ENCODE assay signal across 14 cellular contexts in genomic region chr14:104749958-104750529, GRCh38. TPM values are rescaled to one million over a fixed set of nuclear protein-coding genes. Genes with fewer than 3 reads are reported as not detected.
DNase-seq lines count a peak whose midpoint lies in the region; ATAC-seq and TF ChIP-seq lines count a peak whose summit lies in the region.
"Had no signal": no experiment of that assay in that cellular context is flagged by ENCODE, and none has a peak within 500 bp of the region (broad histone marks: within the 10 kb centered on the region; RNA-seq: fewer than 3 reads in every experiment).

No MANE protein-coding gene starts in this region.

- ATAC-seq in stimulated activated naive CD8-positive, alpha-beta T cell treated with anti-CD3 and anti-CD28 coated beads, Interleukin-15, amount 100 ng/mL, for 72 hours = no peak
- no peak for ATAC-seq in natural killer cell
- ATAC-seq: stimulated activated memory B cell treated with anti-CD40 and anti-IgM and Interleukin-4, amounts not matched to agents 10 μg/mL and 1 μg/mL and 100 μg/mL, for 72 hours had no signal

- H3K36me3 Mint-ChIP-seq in stimulated activated naive CD8-positive, alpha-beta T cell treated with anti-CD3 and anti-CD28 coated beads, Interleukin-15, Interleukin-2, amounts not matched to agents 100 ng/mL and 50 ng/mL, for 24 hours (ENCODE audit: low read depth) = peaks cover 8% of the 10 kb centered on the region
- H3K36me3 Mint-ChIP-seq in type B pancreatic cell (peaks cover 5% of the 10 kb centered on the region), natural killer cell (no peaks in the 10 kb centered on the region)

- peaks cover 33% of the 10 kb centered on the region for H3K4me1 Mint-ChIP-seq in stimulated activated naive CD8-positive, alpha-beta T cell treated with anti-CD3 and anti-CD28 coated beads, Interleukin-15, Interleukin-2, amounts not matched to agents 100 ng/mL and 50 ng/mL, for 24 hours (ENCODE audit: low read depth)
- peaks cover 30% of the 10 kb centered on the region for H3K4me1 Mint-ChIP-seq in stimulated activated naive CD8-positive, alpha-beta T cell treated with anti-CD3 and anti-CD28 coated beads, Interleukin-15, amount 100 ng/mL, for 72 hours
- H3K4me1 Mint-ChIP-seq in type B pancreatic cell (ENCODE audit: unreplicated experiment) (peaks cover 37% of the 10 kb centered on the region), natural killer cell (peaks cover 21 to 25% of the 10 kb centered on the region in 2 donors)

- no peak overlapping the region for H2AFZ ChIP-seq in fibroblast of lung (ENCODE audit: low read length)

- TF ChIP-seq CTCF in fibroblast of lung (conservative IDR thresholded peaks at IDR 0.05 in 1 of 2, IDR thresholded peaks at IDR 0.05 in 1 of 2; ENCODE audit: low read depth in 1 of 2, low read length in 2 of 2) (no peak), type B pancreatic cell (conservative IDR thresholded peaks at IDR 0.05) (no peak), natural killer cell (IDR thresholded peaks at IDR 0.05) (no peak)

- H3K79me2 ChIP-seq in fibroblast of lung (ENCODE audit: control insufficient read depth, insufficient read depth, low read length) = peaks cover 21% of the 10 kb centered on the region

- peaks cover 31% of the 10 kb centered on the region for H3K4me1 ChIP-seq in fibroblast of lung (ENCODE audit: control insufficient read depth, extremely low read depth, insufficient read depth, low read length)

- intact Hi-C loops in natural killer cell (cut with micrococcal nuclease) = no loop called here

- no peak overlapping the region for H3K27ac ChIP-seq in fibroblast of lung (ENCODE audit: insufficient read depth, low read length)
- H3K27ac ChIP-seq: cardiac muscle cell, esophagus muscularis mucosa, HL-60 had no signal

- H3K4me3 ChIP-seq in fibroblast of lung (replicated peaks in 1 of 4; ENCODE audit: control extremely low read depth in 1 of 4, insufficient read depth in 1 of 4, low read depth in 3 of 4, low read length in 4 of 4) = peak overlapping the region in 1 of 4 experiments; percentile 7
- H3K4me3 ChIP-seq: cardiac muscle cell, esophagus muscularis mucosa had no signal

- H3K9me3 Mint-ChIP-seq in stimulated activated naive CD8-positive, alpha-beta T cell treated with anti-CD3 and anti-CD28 coated beads, Interleukin-15, Interleukin-2, amounts not matched to agents 100 ng/mL and 50 ng/mL, for 24 hours = no peaks in the 10 kb centered on the region
- no peaks in the 10 kb centered on the region for H3K9me3 Mint-ChIP-seq in stimulated activated naive CD8-positive, alpha-beta T cell treated with anti-CD3 and anti-CD28 coated beads, Interleukin-15, amount 100 ng/mL, for 72 hours
- no peaks in the 10 kb centered on the region for H3K9me3 Mint-ChIP-seq in type B pancreatic cell
- H3K9me3 Mint-ChIP-seq in natural killer cell = no peaks in the 10 kb centered on the region
- H3K9me3 Mint-ChIP-seq: activated T-helper 1 cell treated with anti-CD3 and anti-CD28 coated beads, Interleukin-12 subunit alpha, Interleukin-12 subunit beta, Interleukin-2, Interleukin-4 antibody, amounts not matched to agents 30 ng/mL and 10 ng/mL and 1 ng/mL, durations not matched to agents 14 hours and 24 hours and 36 hours; neural crest cell; stimulated activated memory B cell treated with anti-CD40 and anti-IgM and Interleukin-4, amounts not matched to agents 10 μg/mL and 1 μg/mL and 100 μg/mL, for 72 hours had no signal

- H3K9ac ChIP-seq in fibroblast of lung (ENCODE audit: insufficient read depth, low read length) = peak overlapping the region; percentile 10

- no peaks in the 10 kb centered on the region for H3K27me3 Mint-ChIP-seq in stimulated activated naive CD8-positive, alpha-beta T cell treated with anti-CD3 and anti-CD28 coated beads, Interleukin-15, Interleukin-2, amounts not matched to agents 100 ng/mL and 50 ng/mL, for 24 hours
- H3K27me3 Mint-ChIP-seq in stimulated activated naive CD8-positive, alpha-beta T cell treated with anti-CD3 and anti-CD28 coated beads, Interleukin-15, amount 100 ng/mL, for 72 hours = no peaks in the 10 kb centered on the region
- H3K27me3 Mint-ChIP-seq in type B pancreatic cell (no peaks in the 10 kb centered on the region), natural killer cell (ENCODE audit: low read depth in 2 of 2) (no peaks in the 10 kb centered on the region)
- H3K27me3 Mint-ChIP-seq: stimulated activated memory B cell treated with anti-CD40 and anti-IgM and Interleukin-4, amounts not matched to agents 10 μg/mL and 1 μg/mL and 100 μg/mL, for 72 hours had no signal

- H4K20me1 ChIP-seq in fibroblast of lung (ENCODE audit: control insufficient read depth, extremely low read depth, insufficient read depth, low read length) = no peaks in the 10 kb centered on the region

- H3K4me2 ChIP-seq in fibroblast of lung (ENCODE audit: extremely low read depth, insufficient read depth, low read length) = peak overlapping the region; percentile 32

- H3K27me3 ChIP-seq in fibroblast of lung (ENCODE audit: control insufficient read depth, insufficient read depth, low read length) = no peaks in the 10 kb centered on the region
- H3K27me3 ChIP-seq: cardiac muscle cell, esophagus muscularis mucosa had no signal

- H3K9me3 ChIP-seq in fibroblast of lung (ENCODE audit: control insufficient read depth, insufficient read depth, low read depth, low read length) = no peaks in the 10 kb centered on the region
- H3K9me3 ChIP-seq: esophagus muscularis mucosa had no signal

- H3K4me3 Mint-ChIP-seq in stimulated activated naive CD8-positive, alpha-beta T cell treated with anti-CD3 and anti-CD28 coated beads, Interleukin-15, Interleukin-2, amounts not matched to agents 100 ng/mL and 50 ng/mL, for 24 hours = no peak overlapping the region
- H3K4me3 Mint-ChIP-seq in stimulated activated naive CD8-positive, alpha-beta T cell treated with anti-CD3 and anti-CD28 coated beads, Interleukin-15, amount 100 ng/mL, for 72 hours = no peak overlapping the region
- H3K4me3 Mint-ChIP-seq in type B pancreatic cell (no peak overlapping the region), natural killer cell (no peak overlapping the region)
- H3K4me3 Mint-ChIP-seq: stimulated activated memory B cell treated with anti-CD40 and anti-IgM and Interleukin-4, amounts not matched to agents 10 μg/mL and 1 μg/mL and 100 μg/mL, for 72 hours had no signal

- DNase-seq in stimulated activated naive CD8-positive, alpha-beta T cell treated with anti-CD3 and anti-CD28 coated beads, Interleukin-15, amount 100 ng/mL, for 72 hours = no peak
- no peak for DNase-seq in fibroblast of lung (ENCODE audit: low read depth in 2 of 2)
- no peak for DNase-seq in type B pancreatic cell (ENCODE audit: extremely low spot score, unreplicated experiment)
- no peak for DNase-seq in T1000 (lab: John Stamatoyannopoulos, UW)
- DNase-seq in natural killer cell = no peak
- DNase-seq: NCI-H510A, SIG-M5 had no signal

- H3K27ac Mint-ChIP-seq in stimulated activated naive CD8-positive, alpha-beta T cell treated with anti-CD3 and anti-CD28 coated beads, Interleukin-15, Interleukin-2, amounts not matched to agents 100 ng/mL and 50 ng/mL, for 24 hours = peak overlapping the region; percentile 26
- H3K27ac Mint-ChIP-seq in stimulated activated naive CD8-positive, alpha-beta T cell treated with anti-CD3 and anti-CD28 coated beads, Interleukin-15, amount 100 ng/mL, for 72 hours = no peak overlapping the region
- H3K27ac Mint-ChIP-seq in type B pancreatic cell (peak overlapping the region; percentile 46), natural killer cell (no peak overlapping the region)
- H3K27ac Mint-ChIP-seq: activated T-helper 1 cell treated with anti-CD3 and anti-CD28 coated beads, Interleukin-12 subunit alpha, Interleukin-12 subunit beta, Interleukin-2, Interleukin-4 antibody, amounts not matched to agents 30 ng/mL and 10 ng/mL and 1 ng/mL, durations not matched to agents 14 hours and 24 hours and 36 hours had no signal

- no peaks in the 10 kb centered on the region for H3K36me3 ChIP-seq in fibroblast of lung (ENCODE audit: control insufficient read depth, insufficient read depth, low read length)
- H3K36me3 ChIP-seq: cardiac muscle cell had no signal

RNA-seq across cellular contexts. Expression of gene SIVA1, which starts 2.9 kb away (rescaled TPM):
- total RNA-seq in fibroblast of lung (60.6 and 65.1 TPM in 2 replicates), type B pancreatic cell (ENCODE audit: low replicate concordance) (65.7 and 90.1 TPM in 2 replicates), natural killer cell (10 to 100 TPM; 59.7 to 74.8 (median 59.8) TPM)
- 26.1 and 37.4 TPM in 2 replicates for polyA plus RNA-seq in fibroblast of lung
- polyA plus RNA-seq in fibroblast of lung (2012) = 56.6 and 101 TPM in 2 replicates
- 10.0 and 10.9 TPM in 2 replicates for polyA minus RNA-seq in fibroblast of lung (ENCODE audit: low replicate concordance)

RNA-seq across cellular contexts. Expression of gene ADSS1, which starts 26.0 kb away (rescaled TPM):
- total RNA-seq in fibroblast of lung = 2.3 and 3.5 TPM in 2 replicates
- 1.3 and 2.2 TPM in 2 replicates for polyA plus RNA-seq in fibroblast of lung
- polyA plus RNA-seq in fibroblast of lung (2012) = 2.3 and 2.7 TPM in 2 replicates
- 0.15 TPM in 1 of 2 replicates, not detected in the other for polyA minus RNA-seq in fibroblast of lung (ENCODE audit: low replicate concordance)
- 3.2 and 6.9 TPM in 2 replicates for total RNA-seq in type B pancreatic cell (ENCODE audit: low replicate concordance)
- 1 to 10 TPM; 2.1 to 2.7 (median 2.5) TPM for total RNA-seq in natural killer cell

RNA-seq across cellular contexts. Expression of gene AKT1, which starts 45.5 kb away (rescaled TPM):
- total RNA-seq in fibroblast of lung (127 and 131 TPM in 2 replicates), type B pancreatic cell (ENCODE audit: low replicate concordance) (102 and 123 TPM in 2 replicates), natural killer cell (100 to 1,000 TPM; 152 to 163 (median 153) TPM)
- 83.2 and 109 TPM in 2 replicates for polyA plus RNA-seq in fibroblast of lung
- 98.5 and 138 TPM in 2 replicates for polyA plus RNA-seq in fibroblast of lung (2012)
- polyA minus RNA-seq in fibroblast of lung (ENCODE audit: low replicate concordance) = 376 and 400 TPM in 2 replicates

RNA-seq across cellular contexts. Expression of gene ZBTB42, which starts 50.9 kb away (rescaled TPM):
- total RNA-seq in fibroblast of lung = 2.3 and 2.8 TPM in 2 replicates
- polyA plus RNA-seq in fibroblast of lung = 0.99 and 1.1 TPM in 2 replicates
- 1.7 and 2.1 TPM in 2 replicates for polyA plus RNA-seq in fibroblast of lung (2012)
- polyA minus RNA-seq in fibroblast of lung (ENCODE audit: low replicate concordance) = 2.6 and 4.9 TPM in 2 replicates
- total RNA-seq in type B pancreatic cell (ENCODE audit: low replicate concordance) = 6.6 and 11.5 TPM in 2 replicates
- total RNA-seq in natural killer cell = 1 to 10 TPM; 3.6 to 4.5 (median 3.7) TPM

Comparison
In these comparisons a context has a peak if more than half of its experiments do, and no peak if none do; other contexts are left out.
1. H3K27ac Mint-ChIP-seq: peak in stimulated activated naive CD8-positive, alpha-beta T cell treated with anti-CD3 and anti-CD28 coated beads, Interleukin-15, Interleukin-2, amounts not matched to agents 100 ng/mL and 50 ng/mL, for 24 hours (single experiment) and type B pancreatic cell (single experiment); none in stimulated activated naive CD8-positive, alpha-beta T cell treated with anti-CD3 and anti-CD28 coated beads, Interleukin-15, amount 100 ng/mL, for 72 hours (0 of 2) and natural killer cell (0 of 2).